ENCODE assay signal across 1 cellular context in the genomic region with DNA sequence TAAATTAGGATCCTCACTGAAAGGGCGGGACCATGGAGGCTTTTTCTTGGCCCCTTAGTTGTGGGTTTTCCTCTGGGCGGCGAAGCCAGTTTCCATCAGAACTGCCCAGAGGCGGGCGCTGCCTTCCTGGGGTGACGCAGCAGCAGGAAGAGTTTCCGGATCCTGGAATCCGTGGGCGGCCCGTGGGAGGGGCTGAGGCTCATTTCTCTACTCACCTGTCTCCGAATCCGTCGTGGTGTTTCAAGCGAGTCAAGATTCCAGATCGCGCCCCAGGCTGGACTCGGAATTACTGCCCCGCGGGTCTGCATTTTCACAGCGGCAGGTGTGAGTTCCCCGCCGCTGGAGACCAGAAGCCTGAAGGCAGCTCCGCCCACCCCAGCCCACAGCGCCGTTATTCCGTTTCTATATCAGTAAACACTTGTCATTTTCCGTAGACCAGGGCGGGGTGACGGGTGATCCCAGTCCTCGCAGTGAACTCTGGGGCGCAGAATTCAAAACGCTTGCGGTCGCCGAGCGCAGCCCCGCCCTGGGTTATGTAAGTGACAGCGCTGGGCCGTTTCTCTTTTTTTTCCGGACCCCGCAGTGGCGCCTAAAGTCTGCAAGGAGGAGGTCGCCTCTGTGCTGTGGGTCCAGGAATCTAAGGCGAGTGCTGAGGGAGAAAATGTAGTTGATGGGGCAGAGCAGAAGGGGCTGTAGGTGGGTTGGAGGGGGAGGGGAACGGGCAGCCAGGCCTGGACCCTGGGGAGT.
TF ChIP-seq lines count a peak whose summit lies in the region.

No MANE protein-coding gene starts in this region.

TF ChIP-seq in HepG2, 621 proteins besides CTCF, POLR2A, EP300 and RAD21 (continued from another document and continues in another):
- TF ChIP-seq, protein P1, sequence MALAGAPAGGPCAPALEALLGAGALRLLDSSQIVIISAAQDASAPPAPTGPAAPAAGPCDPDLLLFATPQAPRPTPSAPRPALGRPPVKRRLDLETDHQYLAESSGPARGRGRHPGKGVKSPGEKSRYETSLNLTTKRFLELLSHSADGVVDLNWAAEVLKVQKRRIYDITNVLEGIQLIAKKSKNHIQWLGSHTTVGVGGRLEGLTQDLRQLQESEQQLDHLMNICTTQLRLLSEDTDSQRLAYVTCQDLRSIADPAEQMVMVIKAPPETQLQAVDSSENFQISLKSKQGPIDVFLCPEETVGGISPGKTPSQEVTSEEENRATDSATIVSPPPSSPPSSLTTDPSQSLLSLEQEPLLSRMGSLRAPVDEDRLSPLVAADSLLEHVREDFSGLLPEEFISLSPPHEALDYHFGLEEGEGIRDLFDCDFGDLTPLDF (CRISPR knock-in tag; IDR thresholded peaks at IDR 0.05), result peak; percentile 61; the same call in 1 of the 2 replicates
- TF ChIP-seq ATM (IDR thresholded peaks at IDR 0.05; ENCODE audit: borderline replicate concordance) (no peak), ZNF549 (CRISPR knock-in tag; IDR thresholded peaks at IDR 0.05) (no peak), NR1H2 (CRISPR knock-in tag; IDR thresholded peaks at IDR 0.05; ENCODE audit: borderline replicate concordance, low read depth) (no peak), ZNF780A (CRISPR knock-in tag; IDR thresholded peaks at IDR 0.05) (no peak), SNAI1 (CRISPR knock-in tag; IDR thresholded peaks at IDR 0.05; ENCODE audit: borderline replicate concordance) (peak; percentile 85; the same call in 1 of the 2 replicates), ZNF83 (CRISPR knock-in tag; IDR thresholded peaks at IDR 0.05; ENCODE audit: borderline replicate concordance) (no peak), ZMYM2 (CRISPR knock-in tag; IDR thresholded peaks at IDR 0.05) (peak; percentile 9; the same call in 1 of the 2 replicates), TCF7 (IDR thresholded peaks at IDR 0.05; ENCODE audit: low read depth) (peak; percentile 4; the same call in 1 of the 2 replicates), SIN3B (IDR thresholded peaks at IDR 0.05; ENCODE audit: low read length) (peak; percentile 83; the same call in 1 of the 2 replicates), HDAC1 (CRISPR knock-in tag; IDR thresholded peaks at IDR 0.05) (peak; percentile 87), GABPA (IDR thresholded peaks at IDR 0.05; ENCODE audit: low read depth, low read length) (peak; percentile 64), GABPA (CRISPR knock-in tag; IDR thresholded peaks at IDR 0.05; ENCODE audit: low read depth) (peak; percentile 85), ZNF383 (CRISPR knock-in tag; IDR thresholded peaks at IDR 0.05; ENCODE audit: borderline replicate concordance) (no peak), ATF7 (IDR thresholded peaks at IDR 0.05) (no peak), ATF7 (CRISPR knock-in tag; IDR thresholded peaks at IDR 0.05) (peak; percentile 40; the same call in 1 of the 2 replicates), ZNF354B (CRISPR knock-in tag; IDR thresholded peaks at IDR 0.05) (no peak; the same call in 1 of the 2 replicates), ATRX (CRISPR knock-in tag; IDR thresholded peaks at IDR 0.05; ENCODE audit: borderline replicate concordance) (no peak), ZNF235 (CRISPR knock-in tag; IDR thresholded peaks at IDR 0.05; ENCODE audit: borderline replicate concordance) (0 out of 2 replicates have a peak, but pooled peaks have one; percentile 51), ZNF850 (CRISPR knock-in tag; conservative IDR thresholded peaks at IDR 0.05) (no peak), ZNF3 (CRISPR knock-in tag; IDR thresholded peaks at IDR 0.05) (no peak), MAF1 (CRISPR knock-in tag; IDR thresholded peaks at IDR 0.05; ENCODE audit: borderline replicate concordance) (no peak)
- TF ChIP-seq, protein P2, sequence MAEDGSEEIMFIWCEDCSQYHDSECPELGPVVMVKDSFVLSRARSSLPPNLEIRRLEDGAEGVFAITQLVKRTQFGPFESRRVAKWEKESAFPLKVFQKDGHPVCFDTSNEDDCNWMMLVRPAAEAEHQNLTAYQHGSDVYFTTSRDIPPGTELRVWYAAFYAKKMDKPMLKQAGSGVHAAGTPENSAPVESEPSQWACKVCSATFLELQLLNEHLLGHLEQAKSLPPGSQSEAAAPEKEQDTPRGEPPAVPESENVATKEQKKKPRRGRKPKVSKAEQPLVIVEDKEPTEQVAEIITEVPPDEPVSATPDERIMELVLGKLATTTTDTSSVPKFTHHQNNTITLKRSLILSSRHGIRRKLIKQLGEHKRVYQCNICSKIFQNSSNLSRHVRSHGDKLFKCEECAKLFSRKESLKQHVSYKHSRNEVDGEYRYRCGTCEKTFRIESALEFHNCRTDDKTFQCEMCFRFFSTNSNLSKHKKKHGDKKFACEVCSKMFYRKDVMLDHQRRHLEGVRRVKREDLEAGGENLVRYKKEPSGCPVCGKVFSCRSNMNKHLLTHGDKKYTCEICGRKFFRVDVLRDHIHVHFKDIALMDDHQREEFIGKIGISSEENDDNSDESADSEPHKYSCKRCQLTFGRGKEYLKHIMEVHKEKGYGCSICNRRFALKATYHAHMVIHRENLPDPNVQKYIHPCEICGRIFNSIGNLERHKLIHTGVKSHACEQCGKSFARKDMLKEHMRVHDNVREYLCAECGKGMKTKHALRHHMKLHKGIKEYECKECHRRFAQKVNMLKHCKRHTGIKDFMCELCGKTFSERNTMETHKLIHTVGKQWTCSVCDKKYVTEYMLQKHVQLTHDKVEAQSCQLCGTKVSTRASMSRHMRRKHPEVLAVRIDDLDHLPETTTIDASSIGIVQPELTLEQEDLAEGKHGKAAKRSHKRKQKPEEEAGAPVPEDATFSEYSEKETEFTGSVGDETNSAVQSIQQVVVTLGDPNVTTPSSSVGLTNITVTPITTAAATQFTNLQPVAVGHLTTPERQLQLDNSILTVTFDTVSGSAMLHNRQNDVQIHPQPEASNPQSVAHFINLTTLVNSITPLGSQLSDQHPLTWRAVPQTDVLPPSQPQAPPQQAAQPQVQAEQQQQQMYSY (CRISPR knock-in tag; IDR thresholded peaks at IDR 0.05), result no peak
- TF ChIP-seq, protein P3, sequence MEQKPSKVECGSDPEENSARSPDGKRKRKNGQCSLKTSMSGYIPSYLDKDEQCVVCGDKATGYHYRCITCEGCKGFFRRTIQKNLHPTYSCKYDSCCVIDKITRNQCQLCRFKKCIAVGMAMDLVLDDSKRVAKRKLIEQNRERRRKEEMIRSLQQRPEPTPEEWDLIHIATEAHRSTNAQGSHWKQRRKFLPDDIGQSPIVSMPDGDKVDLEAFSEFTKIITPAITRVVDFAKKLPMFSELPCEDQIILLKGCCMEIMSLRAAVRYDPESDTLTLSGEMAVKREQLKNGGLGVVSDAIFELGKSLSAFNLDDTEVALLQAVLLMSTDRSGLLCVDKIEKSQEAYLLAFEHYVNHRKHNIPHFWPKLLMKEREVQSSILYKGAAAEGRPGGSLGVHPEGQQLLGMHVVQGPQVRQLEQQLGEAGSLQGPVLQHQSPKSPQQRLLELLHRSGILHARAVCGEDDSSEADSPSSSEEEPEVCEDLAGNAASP (CRISPR knock-in tag; IDR thresholded peaks at IDR 0.05; ENCODE audit: borderline replicate concordance), result no peak
- TF ChIP-seq, protein P4, sequence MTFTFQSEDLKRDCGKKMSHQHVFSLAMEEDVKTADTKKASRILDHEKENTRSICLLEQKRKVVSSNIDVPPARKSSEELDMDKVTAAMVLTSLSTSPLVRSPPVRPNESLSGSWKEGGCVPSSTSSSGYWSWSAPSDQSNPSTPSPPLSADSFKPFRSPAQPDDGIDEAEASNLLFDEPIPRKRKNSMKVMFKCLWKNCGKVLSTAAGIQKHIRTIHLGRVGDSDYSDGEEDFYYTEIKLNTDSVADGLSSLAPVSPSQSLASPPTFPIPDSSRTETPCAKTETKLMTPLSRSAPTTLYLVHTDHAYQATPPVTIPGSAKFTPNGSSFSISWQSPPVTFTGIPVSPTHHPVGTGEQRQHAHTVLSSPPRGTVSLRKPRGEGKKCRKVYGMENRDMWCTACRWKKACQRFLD (CRISPR knock-in tag; IDR thresholded peaks at IDR 0.05; ENCODE audit: borderline replicate concordance), result no peak
- TF ChIP-seq, protein P5, sequence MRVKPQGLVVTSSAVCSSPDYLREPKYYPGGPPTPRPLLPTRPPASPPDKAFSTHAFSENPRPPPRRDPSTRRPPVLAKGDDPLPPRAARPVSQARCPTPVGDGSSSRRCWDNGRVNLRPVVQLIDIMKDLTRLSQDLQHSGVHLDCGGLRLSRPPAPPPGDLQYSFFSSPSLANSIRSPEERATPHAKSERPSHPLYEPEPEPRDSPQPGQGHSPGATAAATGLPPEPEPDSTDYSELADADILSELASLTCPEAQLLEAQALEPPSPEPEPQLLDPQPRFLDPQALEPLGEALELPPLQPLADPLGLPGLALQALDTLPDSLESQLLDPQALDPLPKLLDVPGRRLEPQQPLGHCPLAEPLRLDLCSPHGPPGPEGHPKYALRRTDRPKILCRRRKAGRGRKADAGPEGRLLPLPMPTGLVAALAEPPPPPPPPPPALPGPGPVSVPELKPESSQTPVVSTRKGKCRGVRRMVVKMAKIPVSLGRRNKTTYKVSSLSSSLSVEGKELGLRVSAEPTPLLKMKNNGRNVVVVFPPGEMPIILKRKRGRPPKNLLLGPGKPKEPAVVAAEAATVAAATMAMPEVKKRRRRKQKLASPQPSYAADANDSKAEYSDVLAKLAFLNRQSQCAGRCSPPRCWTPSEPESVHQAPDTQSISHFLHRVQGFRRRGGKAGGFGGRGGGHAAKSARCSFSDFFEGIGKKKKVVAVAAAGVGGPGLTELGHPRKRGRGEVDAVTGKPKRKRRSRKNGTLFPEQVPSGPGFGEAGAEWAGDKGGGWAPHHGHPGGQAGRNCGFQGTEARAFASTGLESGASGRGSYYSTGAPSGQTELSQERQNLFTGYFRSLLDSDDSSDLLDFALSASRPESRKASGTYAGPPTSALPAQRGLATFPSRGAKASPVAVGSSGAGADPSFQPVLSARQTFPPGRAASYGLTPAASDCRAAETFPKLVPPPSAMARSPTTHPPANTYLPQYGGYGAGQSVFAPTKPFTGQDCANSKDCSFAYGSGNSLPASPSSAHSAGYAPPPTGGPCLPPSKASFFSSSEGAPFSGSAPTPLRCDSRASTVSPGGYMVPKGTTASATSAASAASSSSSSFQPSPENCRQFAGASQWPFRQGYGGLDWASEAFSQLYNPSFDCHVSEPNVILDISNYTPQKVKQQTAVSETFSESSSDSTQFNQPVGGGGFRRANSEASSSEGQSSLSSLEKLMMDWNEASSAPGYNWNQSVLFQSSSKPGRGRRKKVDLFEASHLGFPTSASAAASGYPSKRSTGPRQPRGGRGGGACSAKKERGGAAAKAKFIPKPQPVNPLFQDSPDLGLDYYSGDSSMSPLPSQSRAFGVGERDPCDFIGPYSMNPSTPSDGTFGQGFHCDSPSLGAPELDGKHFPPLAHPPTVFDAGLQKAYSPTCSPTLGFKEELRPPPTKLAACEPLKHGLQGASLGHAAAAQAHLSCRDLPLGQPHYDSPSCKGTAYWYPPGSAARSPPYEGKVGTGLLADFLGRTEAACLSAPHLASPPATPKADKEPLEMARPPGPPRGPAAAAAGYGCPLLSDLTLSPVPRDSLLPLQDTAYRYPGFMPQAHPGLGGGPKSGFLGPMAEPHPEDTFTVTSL (CRISPR knock-in tag; IDR thresholded peaks at IDR 0.05; ENCODE audit: borderline replicate concordance), result peak; percentile 28; the same call in 1 of the 2 replicates
- TF ChIP-seq, protein P6, sequence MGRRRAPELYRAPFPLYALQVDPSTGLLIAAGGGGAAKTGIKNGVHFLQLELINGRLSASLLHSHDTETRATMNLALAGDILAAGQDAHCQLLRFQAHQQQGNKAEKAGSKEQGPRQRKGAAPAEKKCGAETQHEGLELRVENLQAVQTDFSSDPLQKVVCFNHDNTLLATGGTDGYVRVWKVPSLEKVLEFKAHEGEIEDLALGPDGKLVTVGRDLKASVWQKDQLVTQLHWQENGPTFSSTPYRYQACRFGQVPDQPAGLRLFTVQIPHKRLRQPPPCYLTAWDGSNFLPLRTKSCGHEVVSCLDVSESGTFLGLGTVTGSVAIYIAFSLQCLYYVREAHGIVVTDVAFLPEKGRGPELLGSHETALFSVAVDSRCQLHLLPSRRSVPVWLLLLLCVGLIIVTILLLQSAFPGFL (CRISPR knock-in tag; IDR thresholded peaks at IDR 0.05), result no peak
- TF ChIP-seq, protein P7, sequence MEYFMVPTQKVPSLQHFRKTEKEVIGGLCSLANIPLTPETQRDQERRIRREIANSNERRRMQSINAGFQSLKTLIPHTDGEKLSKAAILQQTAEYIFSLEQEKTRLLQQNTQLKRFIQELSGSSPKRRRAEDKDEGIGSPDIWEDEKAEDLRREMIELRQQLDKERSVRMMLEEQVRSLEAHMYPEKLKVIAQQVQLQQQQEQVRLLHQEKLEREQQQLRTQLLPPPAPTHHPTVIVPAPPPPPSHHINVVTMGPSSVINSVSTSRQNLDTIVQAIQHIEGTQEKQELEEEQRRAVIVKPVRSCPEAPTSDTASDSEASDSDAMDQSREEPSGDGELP (IDR thresholded peaks at IDR 0.05; ENCODE audit: borderline replicate concordance, low read depth), result peak; percentile 45; the same call in 1 of the 2 replicates
- TF ChIP-seq, protein P8, sequence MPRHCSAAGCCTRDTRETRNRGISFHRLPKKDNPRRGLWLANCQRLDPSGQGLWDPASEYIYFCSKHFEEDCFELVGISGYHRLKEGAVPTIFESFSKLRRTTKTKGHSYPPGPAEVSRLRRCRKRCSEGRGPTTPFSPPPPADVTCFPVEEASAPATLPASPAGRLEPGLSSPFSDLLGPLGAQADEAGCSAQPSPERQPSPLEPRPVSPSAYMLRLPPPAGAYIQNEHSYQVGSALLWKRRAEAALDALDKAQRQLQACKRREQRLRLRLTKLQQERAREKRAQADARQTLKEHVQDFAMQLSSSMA (CRISPR knock-in tag; IDR thresholded peaks at IDR 0.05), result 0 out of 2 replicates have a peak, but pooled peaks have one; percentile 80
- TF ChIP-seq, protein P9, sequence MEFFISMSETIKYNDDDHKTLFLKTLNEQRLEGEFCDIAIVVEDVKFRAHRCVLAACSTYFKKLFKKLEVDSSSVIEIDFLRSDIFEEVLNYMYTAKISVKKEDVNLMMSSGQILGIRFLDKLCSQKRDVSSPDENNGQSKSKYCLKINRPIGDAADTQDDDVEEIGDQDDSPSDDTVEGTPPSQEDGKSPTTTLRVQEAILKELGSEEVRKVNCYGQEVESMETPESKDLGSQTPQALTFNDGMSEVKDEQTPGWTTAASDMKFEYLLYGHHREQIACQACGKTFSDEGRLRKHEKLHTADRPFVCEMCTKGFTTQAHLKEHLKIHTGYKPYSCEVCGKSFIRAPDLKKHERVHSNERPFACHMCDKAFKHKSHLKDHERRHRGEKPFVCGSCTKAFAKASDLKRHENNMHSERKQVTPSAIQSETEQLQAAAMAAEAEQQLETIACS (CRISPR knock-in tag; IDR thresholded peaks at IDR 0.05), result no peak
- TF ChIP-seq, protein P10, sequence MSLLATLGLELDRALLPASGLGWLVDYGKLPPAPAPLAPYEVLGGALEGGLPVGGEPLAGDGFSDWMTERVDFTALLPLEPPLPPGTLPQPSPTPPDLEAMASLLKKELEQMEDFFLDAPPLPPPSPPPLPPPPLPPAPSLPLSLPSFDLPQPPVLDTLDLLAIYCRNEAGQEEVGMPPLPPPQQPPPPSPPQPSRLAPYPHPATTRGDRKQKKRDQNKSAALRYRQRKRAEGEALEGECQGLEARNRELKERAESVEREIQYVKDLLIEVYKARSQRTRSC (CRISPR knock-in tag; IDR thresholded peaks at IDR 0.05; ENCODE audit: low read depth), result no peak
- TF ChIP-seq, protein P11, sequence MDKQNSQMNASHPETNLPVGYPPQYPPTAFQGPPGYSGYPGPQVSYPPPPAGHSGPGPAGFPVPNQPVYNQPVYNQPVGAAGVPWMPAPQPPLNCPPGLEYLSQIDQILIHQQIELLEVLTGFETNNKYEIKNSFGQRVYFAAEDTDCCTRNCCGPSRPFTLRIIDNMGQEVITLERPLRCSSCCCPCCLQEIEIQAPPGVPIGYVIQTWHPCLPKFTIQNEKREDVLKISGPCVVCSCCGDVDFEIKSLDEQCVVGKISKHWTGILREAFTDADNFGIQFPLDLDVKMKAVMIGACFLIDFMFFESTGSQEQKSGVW (CRISPR knock-in tag; IDR thresholded peaks at IDR 0.05; ENCODE audit: borderline replicate concordance), result no peak
- TF ChIP-seq, protein P12, sequence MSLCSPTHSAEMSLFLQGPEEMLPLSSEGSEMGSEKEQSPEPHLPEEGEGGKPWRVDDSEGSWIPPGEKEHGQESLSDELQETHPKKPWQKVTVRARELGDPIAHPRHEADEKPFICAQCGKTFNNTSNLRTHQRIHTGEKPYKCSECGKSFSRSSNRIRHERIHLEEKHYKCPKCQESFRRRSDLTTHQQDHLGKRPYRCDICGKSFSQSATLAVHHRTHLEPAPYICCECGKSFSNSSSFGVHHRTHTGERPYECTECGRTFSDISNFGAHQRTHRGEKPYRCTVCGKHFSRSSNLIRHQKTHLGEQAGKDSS (CRISPR knock-in tag; IDR thresholded peaks at IDR 0.05; ENCODE audit: borderline replicate concordance, low read depth), result peak; percentile 65; the same call in 1 of the 2 replicates
